ENCODE assay signal across 1 cellular context in the genomic region with DNA sequence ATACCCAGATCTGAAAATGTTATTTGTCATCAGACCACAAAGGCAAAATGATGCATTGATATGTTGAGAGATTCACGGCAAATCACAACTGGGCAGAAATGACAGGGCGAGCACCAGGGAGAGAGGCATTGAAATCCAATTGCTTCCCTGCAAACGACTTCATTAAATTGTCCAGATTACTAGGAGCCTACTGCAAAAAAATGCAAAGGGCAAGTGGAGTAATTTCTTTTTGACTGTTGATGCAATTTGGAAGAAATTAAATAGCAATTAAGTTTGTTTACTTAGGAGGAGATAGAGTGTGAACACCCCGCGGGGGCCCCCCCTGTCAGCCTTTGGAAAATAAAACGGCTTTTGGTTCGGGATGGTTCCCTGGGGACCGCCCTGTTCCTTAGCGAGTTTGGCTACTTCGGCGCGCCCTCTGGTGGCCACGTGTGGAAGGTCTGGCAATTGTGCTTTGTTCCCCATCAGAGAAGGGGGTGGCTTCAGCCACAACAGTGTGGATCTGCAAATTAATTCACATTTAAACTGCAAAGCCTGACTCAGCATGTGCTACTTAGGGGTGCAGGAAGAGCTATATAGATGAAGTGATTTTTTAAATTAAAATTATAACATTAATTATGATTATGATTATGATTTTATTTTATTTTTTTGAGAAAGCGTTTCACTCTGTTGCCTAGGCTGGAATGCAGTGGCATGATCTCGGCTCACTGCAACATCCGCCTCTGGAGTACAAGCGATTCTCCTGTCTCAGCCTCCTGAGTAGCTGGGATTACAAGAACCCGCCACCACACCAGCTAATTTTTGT.
TF ChIP-seq lines count a peak whose summit lies in the region.

No MANE protein-coding gene starts in this region.

TF ChIP-seq in SK-N-SH, 30 proteins besides CTCF, POLR2A, EP300 and RAD21:
- TF ChIP-seq, protein P1, sequence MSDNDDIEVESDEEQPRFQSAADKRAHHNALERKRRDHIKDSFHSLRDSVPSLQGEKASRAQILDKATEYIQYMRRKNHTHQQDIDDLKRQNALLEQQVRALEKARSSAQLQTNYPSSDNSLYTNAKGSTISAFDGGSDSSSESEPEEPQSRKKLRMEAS (IDR thresholded peaks at IDR 0.05; ENCODE audit: low read depth): 0 out of 2 replicates have a peak, but pooled peaks have one; percentile 28
- TF ChIP-seq EZH2phosphoT487 (IDR thresholded peaks at IDR 0.05; ENCODE audit: borderline replicate concordance, low read depth): no peak
- TF ChIP-seq SMC3 (IDR thresholded peaks at IDR 0.05; ENCODE audit: low read depth, low read length): peak; percentile 79
- TF ChIP-seq, protein P2, sequence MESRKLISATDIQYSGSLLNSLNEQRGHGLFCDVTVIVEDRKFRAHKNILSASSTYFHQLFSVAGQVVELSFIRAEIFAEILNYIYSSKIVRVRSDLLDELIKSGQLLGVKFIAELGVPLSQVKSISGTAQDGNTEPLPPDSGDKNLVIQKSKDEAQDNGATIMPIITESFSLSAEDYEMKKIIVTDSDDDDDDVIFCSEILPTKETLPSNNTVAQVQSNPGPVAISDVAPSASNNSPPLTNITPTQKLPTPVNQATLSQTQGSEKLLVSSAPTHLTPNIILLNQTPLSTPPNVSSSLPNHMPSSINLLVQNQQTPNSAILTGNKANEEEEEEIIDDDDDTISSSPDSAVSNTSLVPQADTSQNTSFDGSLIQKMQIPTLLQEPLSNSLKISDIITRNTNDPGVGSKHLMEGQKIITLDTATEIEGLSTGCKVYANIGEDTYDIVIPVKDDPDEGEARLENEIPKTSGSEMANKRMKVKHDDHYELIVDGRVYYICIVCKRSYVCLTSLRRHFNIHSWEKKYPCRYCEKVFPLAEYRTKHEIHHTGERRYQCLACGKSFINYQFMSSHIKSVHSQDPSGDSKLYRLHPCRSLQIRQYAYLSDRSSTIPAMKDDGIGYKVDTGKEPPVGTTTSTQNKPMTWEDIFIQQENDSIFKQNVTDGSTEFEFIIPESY (IDR thresholded peaks at IDR 0.05; ENCODE audit: borderline replicate concordance, low read depth): no peak
- no peak for TF ChIP-seq JUND (IDR thresholded peaks at IDR 0.05)
